In genomic region chr9:72703574-72703973, GRCh38 we compare ENCODE assay signal across 21 cellular contexts.
A peak's percentile ranks its signal among the peaks of the same experiment; 100 is the strongest.
DNase-seq lines count a peak whose midpoint lies in the region; ATAC-seq, FAIRE-seq and TF ChIP-seq lines count a peak whose summit lies in the region.
"Had no signal": no experiment of that assay in that cellular context is flagged by ENCODE, and none has a peak within 500 bp of the region (broad histone marks: within the 10 kb centered on the region; RNA-seq: fewer than 3 reads in every experiment).

No MANE protein-coding gene starts in this region.

- no peak; a peak in 1 of 4 replicates for TF ChIP-seq EP300 in GM12878 (IDR thresholded peaks at IDR 0.05; ENCODE audit: borderline replicate concordance in 1 of 2, control insufficient read depth in 1 of 2, low read depth in 2 of 2, low read length in 2 of 2)

- in situ Hi-C loops in GM12878 (cut with MboI) = no loop called here
- in situ Hi-C loops in HAP-1 (cut with MboI; ENCODE audit: low sequenced_read_pairs) = no loop called here

- H3K27ac ChIP-seq in GM12878 (ENCODE audit: control insufficient read depth, insufficient read depth) (no peak overlapping the region), osteoblast (ENCODE audit: low read depth, low read length) (no peak overlapping the region), foreskin keratinocyte (no peak overlapping the region)
- H3K27ac ChIP-seq: Peyer's patch, skin epidermis, tibial artery had no signal

- H3K27me3 ChIP-seq in GM12878 (replicated peaks in 1 of 2; ENCODE audit: control insufficient read depth in 2 of 2, insufficient read depth in 2 of 2, low read length in 1 of 2) (no peaks in the 10 kb centered on the region), osteoblast (ENCODE audit: insufficient read depth, low read length) (no peaks in the 10 kb centered on the region), foreskin keratinocyte (no peaks in the 10 kb centered on the region), HAP-1 (ENCODE audit: low read depth) (no peaks in the 10 kb centered on the region)
- H3K27me3 ChIP-seq: Peyer's patch, tibial artery had no signal

- TF ChIP-seq POLR2A in GM12878 (IDR thresholded peaks at IDR 0.05; ENCODE audit: low read depth, low read length) = no peak

- ATAC-seq in GM18498 (IDR thresholded peaks at IDR 0.05; ENCODE audit: unreplicated experiment) (peak; percentile 64), HG02885 (IDR thresholded peaks at IDR 0.05; ENCODE audit: poor library complexity, unreplicated experiment) (peak; percentile 33), GM12878 (peak; percentile 81), HG03135 (IDR thresholded peaks at IDR 0.05; ENCODE audit: unreplicated experiment) (no peak), foreskin keratinocyte (no peak)
- ATAC-seq: activated naive CD4-positive, alpha-beta T cell treated with anti-CD3 and anti-CD28 coated beads, Interleukin-2, amount 50 U/mL, for 72 hours; HCT116; left colon had no signal

- H3K4me1 ChIP-seq in GM12878 (ENCODE audit: control insufficient read depth, insufficient read depth, low read length) = no peaks in the 10 kb centered on the region
- no peaks in the 10 kb centered on the region for H3K4me1 ChIP-seq in osteoblast (ENCODE audit: insufficient read depth, low read length)
- H3K4me1 ChIP-seq in foreskin keratinocyte = no peaks in the 10 kb centered on the region
- peaks cover 9% of the 10 kb centered on the region for H3K4me1 ChIP-seq in HAP-1
- H3K4me1 ChIP-seq: Peyer's patch, tibial artery had no signal

- POLR2A ChIA-PET in GM12878 (lab: Charles Lee) = no interaction called here

- H3K9me3 ChIP-seq in GM12878 (replicated peaks; ENCODE audit: control insufficient read depth, insufficient read depth, low read length) (no peaks in the 10 kb centered on the region), osteoblast (ENCODE audit: low read depth, low read length) (no peaks in the 10 kb centered on the region), HAP-1 (no peaks in the 10 kb centered on the region)
- H3K9me3 ChIP-seq: Peyer's patch, tibial artery had no signal

- SMC1A ChIA-PET in GM12878 (lab: Charles Lee; ENCODE audit: uncharacterized antibody, unreplicated experiment) = interaction anchor here (0.9 to 1.5 kb wide), 3 partner anchors 8 to 423 kb away, joined by 3 to 4 read pairs (median 4); no protein-coding TSS in a partner anchor

- peak; percentile 4 for DNase-seq in GM12878 (ENCODE audit: low read depth, low spot score)
- no peak for DNase-seq in osteoblast (ENCODE audit: insufficient read length, low spot score, missing footprints)
- DNase-seq in NCI-H1417 treated with DMSO at 0.1 percent for 48 hours (lab: John Stamatoyannopoulos, UW) = no peak
- DNase-seq in foreskin keratinocyte = no peak
- no peak for DNase-seq in HAP-1 (ENCODE audit: low spot score in 2 of 2)
- DNase-seq: activated CD4-positive, alpha-beta T cell treated with anti-CD3 and anti-CD28 coated beads, Interleukin-2, amount 50 U/mL, for 1 hour; activated T-cell treated with anti-CD3 and anti-CD28 coated beads, Interleukin-2, amount 50 U/mL, for 24 hours; effector CD4-positive, alpha-beta T cell; left colon; NCI-H1048; NCI-H2171 treated with DMSO at 0.1 percent for 48 hours; NCI-H748 treated with DMSO at 0.1 percent for 48 hours; Peyer's patch; tibial artery had no signal

- H2AFZ ChIP-seq in GM12878 (ENCODE audit: control insufficient read depth, low read depth, low read length) (no peak overlapping the region), osteoblast (ENCODE audit: low read length) (peak overlapping the region; percentile 57)

- H3K9ac ChIP-seq in GM12878 (ENCODE audit: control insufficient read depth, insufficient read depth, low read length) = no peak overlapping the region

- intact Hi-C loops in GM12878 (cut with micrococcal nuclease; ENCODE audit: unreplicated experiment) = no loop called here

- H3K4me2 ChIP-seq in GM12878 (ENCODE audit: control insufficient read depth, insufficient read depth) = no peak overlapping the region
- peak overlapping the region; percentile 57 for H3K4me2 ChIP-seq in osteoblast (ENCODE audit: insufficient read depth, low read length)

- RAD21 ChIA-PET in GM12878 (lab: Charles Lee; ENCODE audit: unreplicated experiment) = interaction anchor here (1.2 to 1.4 kb wide), 2 partner anchors 8 to 423 kb away, joined by 3 read pairs; no protein-coding TSS in a partner anchor

- BruUV-seq in GM12878 (replicated peaks; lab: Mats Ljungman, UMichigan) = no TSS peak

- H3K4me3 ChIP-seq in GM12878 = no peak overlapping the region
- peak overlapping the region; percentile 34 for H3K4me3 ChIP-seq in osteoblast (ENCODE audit: insufficient read depth, low read length)
- H3K4me3 ChIP-seq in HAP-1 = no peak overlapping the region
- H3K4me3 ChIP-seq: Peyer's patch, skin epidermis, tibial artery had no signal

- TF ChIP-seq CTCF in GM12878 (IDR thresholded peaks at IDR 0.05 in 2 of 3, conservative IDR thresholded peaks at IDR 0.05 in 1 of 3; ENCODE audit: control insufficient read depth in 2 of 3, extremely low read depth in 1 of 3, insufficient read depth in 1 of 3, low read depth in 3 of 3, low read length in 3 of 3) (no peak), osteoblast (IDR thresholded peaks at IDR 0.05; ENCODE audit: extremely low read depth, low read depth, low read length) (no peak), foreskin keratinocyte (conservative IDR thresholded peaks at IDR 0.05) (no peak)

- H3K36me3 ChIP-seq in GM12878 (ENCODE audit: control insufficient read depth in 2 of 2, insufficient read depth in 2 of 2, low read length in 1 of 2) (no peaks in the 10 kb centered on the region), osteoblast (ENCODE audit: insufficient read depth, low read length) (no peaks in the 10 kb centered on the region), HAP-1 (replicated peaks) (no peaks in the 10 kb centered on the region)
- H3K36me3 ChIP-seq: Peyer's patch, tibial artery had no signal

- TF ChIP-seq RAD21 in GM12878 (IDR thresholded peaks at IDR 0.05; ENCODE audit: insufficient read depth, low read depth, low read length) = no peak

- CTCF ChIA-PET in GM12878 (lab: Yijun Ruan, JAX) = interaction anchor here (1.3 to 1.4 kb wide), 2 partner anchors 119 to 422 kb away, joined by 3 to 4 read pairs; no protein-coding TSS in a partner anchor

- FAIRE-seq in GM12878 (lab: Jason Lieb, UNC) = no peak
- FAIRE-seq: TTC549 had no signal

- WGBS in GM12878 (ENCODE audit: insufficient coverage, insufficient replicate concordance, low lambda C conversion rate, missing lambda C conversion rate) = 21% methylated on average over 4 of the region's 4 CpGs

- H3K79me2 ChIP-seq in GM12878 (ENCODE audit: control insufficient read depth, insufficient read depth, low read length) (no peaks in the 10 kb centered on the region), osteoblast (ENCODE audit: insufficient read depth, low read length) (no peaks in the 10 kb centered on the region)

- no peaks in the 10 kb centered on the region for H4K20me1 ChIP-seq in GM12878 (ENCODE audit: control insufficient read depth, insufficient read depth)
- H4K20me1 ChIP-seq in osteoblast (ENCODE audit: insufficient read depth, low read length) = no peaks in the 10 kb centered on the region

TF ChIP-seq in GM12878, 131 proteins besides CTCF, POLR2A, EP300 and RAD21:
- no peak for TF ChIP-seq NFXL1 (IDR thresholded peaks at IDR 0.05; ENCODE audit: borderline replicate concordance)
- no peak for TF ChIP-seq ASH2L (IDR thresholded peaks at IDR 0.05; ENCODE audit: borderline replicate concordance, low read depth)
- TF ChIP-seq TAF1 (IDR thresholded peaks at IDR 0.05; ENCODE audit: borderline replicate concordance, low read depth, low read length) = no peak
- no peak for TF ChIP-seq SRF (IDR thresholded peaks at IDR 0.05; ENCODE audit: low read depth in 2 of 2, low read length in 2 of 2)
- TF ChIP-seq SIN3A (IDR thresholded peaks at IDR 0.05; ENCODE audit: low read depth, low read length) = no peak
- TF ChIP-seq CHD1 (IDR thresholded peaks at IDR 0.05; ENCODE audit: low read depth, low read length) = no peak
- no peak for TF ChIP-seq MTA2 (IDR thresholded peaks at IDR 0.05; ENCODE audit: low read depth)
- TF ChIP-seq, protein P1, sequence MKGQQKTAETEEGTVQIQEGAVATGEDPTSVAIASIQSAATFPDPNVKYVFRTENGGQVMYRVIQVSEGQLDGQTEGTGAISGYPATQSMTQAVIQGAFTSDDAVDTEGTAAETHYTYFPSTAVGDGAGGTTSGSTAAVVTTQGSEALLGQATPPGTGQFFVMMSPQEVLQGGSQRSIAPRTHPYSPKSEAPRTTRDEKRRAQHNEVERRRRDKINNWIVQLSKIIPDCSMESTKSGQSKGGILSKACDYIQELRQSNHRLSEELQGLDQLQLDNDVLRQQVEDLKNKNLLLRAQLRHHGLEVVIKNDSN (IDR thresholded peaks at IDR 0.05; ENCODE audit: borderline replicate concordance, extremely low read length, insufficient read depth, low read depth, low read length) = no peak
- no peak for TF ChIP-seq ZNF207 (IDR thresholded peaks at IDR 0.05; ENCODE audit: borderline replicate concordance)

Comparison
In these comparisons a context has a peak if more than half of its experiments do, and no peak if none do; other contexts are left out.
1. ATAC-seq: peak in GM18498 (single experiment), HG02885 (single experiment) and GM12878 (single experiment); none in HG03135 (single experiment) and foreskin keratinocyte (single experiment).